ENCODE assay signal across 15 cellular contexts in the genomic region with DNA sequence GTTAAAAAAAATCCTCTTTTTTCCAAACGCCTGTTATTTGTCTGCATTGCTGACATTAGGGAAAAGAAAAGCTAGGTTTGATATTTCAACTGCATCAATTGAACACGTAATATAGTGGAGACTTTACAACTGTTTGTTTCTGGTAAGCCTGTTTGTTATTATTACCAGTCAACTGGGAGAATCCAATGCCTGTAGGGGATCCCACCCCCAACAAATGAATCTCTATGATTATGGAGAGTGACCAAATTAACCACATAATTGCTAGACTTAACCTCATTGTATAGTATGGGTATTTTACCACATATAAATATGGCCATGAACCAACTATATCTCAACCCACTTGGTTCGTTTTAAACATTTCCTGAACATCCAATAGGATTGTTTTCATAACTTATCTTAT.
DNase-seq lines count a peak whose midpoint lies in the region; ATAC-seq, FAIRE-seq and TF ChIP-seq lines count a peak whose summit lies in the region.
"Had no signal": no experiment of that assay in that cellular context is flagged by ENCODE, and none has a peak within 500 bp of the region (broad histone marks: within the 10 kb centered on the region; RNA-seq: fewer than 3 reads in every experiment).

No MANE protein-coding gene starts in this region.

- H3K9me3 ChIP-seq in breast epithelium, result no peaks in the 10 kb centered on the region
- H3K9me3 ChIP-seq: BE2C had no signal

- TF ChIP-seq POLR2A in H54 (IDR thresholded peaks at IDR 0.05; ENCODE audit: low read depth, low read length) (no peak), breast epithelium (IDR thresholded peaks at IDR 0.05) (no peak)

- no peak overlapping the region for H3K4me3 ChIP-seq in breast epithelium

- peak; percentile 67 for FAIRE-seq in H54 (lab: Jason Lieb, UNC)
- FAIRE-seq: A204.1 had no signal

- in situ Hi-C loops in SK-MEL-5 (cut with HindIII; ENCODE audit: low pct_unique_long_range_greater_than_20kb, low sequenced_read_pairs), result no loop called here

- H3K27ac ChIP-seq in breast epithelium, result no peak overlapping the region
- H3K27ac ChIP-seq: C4-2B had no signal

- no peaks in the 10 kb centered on the region for H3K4me1 ChIP-seq in breast epithelium

- DNase-seq in H54 (ENCODE audit: insufficient read length, low spot score) (no peak), SK-MEL-5 (ENCODE audit: low read depth, low spot score) (peak; percentile 15), foreskin melanocyte (peak; percentile 32), breast epithelium (ENCODE audit: low spot score in 2 of 2) (no peak), anterior cingulate cortex (lab: John Stamatoyannopoulos, UW) (no peak)
- DNase-seq: BE2C; CD4-positive, alpha-beta memory T cell; DMS79 treated with DMSO at 0.1 percent for 48 hours; GF-D8; H7; IMR-90 had no signal

- no peak for ATAC-seq in HG03280 (IDR thresholded peaks at IDR 0.05; ENCODE audit: unreplicated experiment)
- ATAC-seq in GM18868 (IDR thresholded peaks at IDR 0.05; ENCODE audit: unreplicated experiment), result no peak

- no peaks in the 10 kb centered on the region for H3K36me3 ChIP-seq in breast epithelium
- H3K36me3 ChIP-seq: BE2C had no signal

- H3K27me3 ChIP-seq in breast epithelium, result no peaks in the 10 kb centered on the region
- H3K27me3 ChIP-seq: BE2C had no signal

- intact Hi-C loops in breast epithelium (cut with DNase I; ENCODE audit: low total_unique reads), result no loop called here

- TF ChIP-seq CTCF in breast epithelium (IDR thresholded peaks at IDR 0.05), result no peak

Comparison
In these comparisons a context has a peak if more than half of its experiments do, and no peak if none do; other contexts are left out.
1. DNase-seq: peak in SK-MEL-5 (single experiment) and foreskin melanocyte (single experiment); none in H54 (single experiment), breast epithelium (0 of 2) and anterior cingulate cortex (0 of 58).